In the genomic region with DNA sequence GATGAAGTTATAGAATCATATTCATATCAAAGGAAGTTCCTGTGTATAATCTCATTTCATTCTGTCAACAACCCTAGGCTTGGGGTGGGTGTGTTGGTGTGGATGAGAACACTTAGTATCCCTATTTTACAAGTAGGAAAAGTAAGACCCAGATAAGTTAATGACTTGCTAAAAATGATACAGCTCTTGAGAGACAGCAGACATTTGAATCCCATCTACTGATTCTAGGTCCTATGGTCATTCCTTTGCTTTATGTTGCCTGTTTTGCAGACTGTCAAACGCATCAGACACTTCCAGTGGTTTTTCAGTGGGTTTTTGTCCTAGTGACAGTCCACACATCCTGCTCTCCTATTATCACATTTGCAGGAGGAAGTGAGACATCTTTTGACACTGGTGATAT, we compare ENCODE assay signal across 11 cellular contexts.
DNase-seq lines count a peak whose midpoint lies in the region; ATAC-seq, FAIRE-seq and TF ChIP-seq lines count a peak whose summit lies in the region.
"Had no signal": no experiment of that assay in that cellular context is flagged by ENCODE, and none has a peak within 500 bp of the region (broad histone marks: within the 10 kb centered on the region; RNA-seq: fewer than 3 reads in every experiment).

No MANE protein-coding gene starts in this region.

- POLR2A ChIA-PET in HEK293 (lab: Yijun Ruan, JAX), result interaction anchor here (0.9 to 1.7 kb wide), 3 partner anchors 9 to 15 kb away, joined by 3 to 8 read pairs (median 4); no protein-coding TSS in a partner anchor

- DNase-seq in adrenal gland (no peak), small intestine (no peak), hippocampal formation (lab: John Stamatoyannopoulos, UW) (no peak), cerebellar cortex (ENCODE audit: low spot score) (no peak)
- DNase-seq: activated CD8-positive, alpha-beta memory T cell treated with anti-CD3 and anti-CD28 coated beads, Interleukin-2, amount 10 ng/mL, durations not matched to agents 7 days and 5 days; central memory CD4-positive, alpha-beta T cell; stimulated activated CD4-positive, alpha-beta T cell treated with anti-CD3 and anti-CD28 coated beads, Interleukin-2, amount 100 ng/mL, for 24 hours had no signal

- no peak overlapping the region for H3K27ac Mint-ChIP-seq in stimulated activated memory B cell treated with anti-CD40 and anti-IgM and Interleukin-4, amounts not matched to agents 10 μg/mL and 1 μg/mL and 100 μg/mL, for 72 hours
- H3K27ac Mint-ChIP-seq: activated CD8-positive, alpha-beta memory T cell treated with anti-CD3 and anti-CD28 coated beads, Interleukin-2, amount 10 ng/mL, durations not matched to agents 7 days and 5 days had no signal

- 58 to 81% (median 71%) methylated on average over 1 of the region's 1 CpG for WGBS in adrenal gland, 4 donors
- WGBS in small intestine, 3 donors, result 13 to 43% (median 22%) methylated on average over 1 of the region's 1 CpG

- H3K4me3 Mint-ChIP-seq in stimulated activated memory B cell treated with anti-CD40 and anti-IgM and Interleukin-4, amounts not matched to agents 10 μg/mL and 1 μg/mL and 100 μg/mL, for 72 hours, result no peak overlapping the region

- no peak for FAIRE-seq in small intestine (lab: Jason Lieb, UNC)

- no peak for TF ChIP-seq POLR2A in adrenal gland (IDR thresholded peaks at IDR 0.05)

- 0 out of 2 replicates have a peak overlapping the region, but pooled peaks have one; percentile 24 for H3K27ac ChIP-seq in HEK293 (ENCODE audit: extremely low read depth, low read depth, low read length)
- H3K27ac ChIP-seq in adrenal gland, result peak overlapping the region in 4 of 5 donors; percentile 34 to 82 (median 72)
- H3K27ac ChIP-seq in small intestine (ENCODE audit: low read depth in 1 of 2, low read length in 1 of 2), result peak overlapping the region; percentile 72 to 84

- H3K36me3 Mint-ChIP-seq in stimulated activated memory B cell treated with anti-CD40 and anti-IgM and Interleukin-4, amounts not matched to agents 10 μg/mL and 1 μg/mL and 100 μg/mL, for 72 hours, result no peaks in the 10 kb centered on the region
- H3K36me3 Mint-ChIP-seq: activated CD8-positive, alpha-beta memory T cell treated with anti-CD3 and anti-CD28 coated beads, Interleukin-2, amount 10 ng/mL, durations not matched to agents 7 days and 5 days had no signal

- no peak overlapping the region for H3K4me3 ChIP-seq in HEK293 (ENCODE audit: low read depth, low read length)
- peak overlapping the region in 1 of 4 donors; percentile 52 for H3K4me3 ChIP-seq in adrenal gland
- peak overlapping the region; percentile 29; the same call in 1 of the 2 replicates for H3K4me3 ChIP-seq in iPS-18c (ENCODE audit: insufficient read depth, low read depth, low read length)
- no peak overlapping the region for H3K4me3 ChIP-seq in small intestine (ENCODE audit: low read depth in 1 of 2, low read length in 2 of 2)

- H3K27me3 ChIP-seq in adrenal gland (no peaks in the 10 kb centered on the region), small intestine (ENCODE audit: control insufficient read depth in 2 of 2, insufficient read depth in 2 of 2, low read length in 2 of 2) (no peaks in the 10 kb centered on the region)

- H3K4me1 Mint-ChIP-seq in stimulated activated memory B cell treated with anti-CD40 and anti-IgM and Interleukin-4, amounts not matched to agents 10 μg/mL and 1 μg/mL and 100 μg/mL, for 72 hours, result peaks cover 12% of the 10 kb centered on the region

- TF ChIP-seq CTCF in HEK293 (tag by site-specific recombination; IDR thresholded peaks at IDR 0.05) (no peak), adrenal gland (IDR thresholded peaks at IDR 0.05) (no peak)

- H3K4me1 ChIP-seq in HEK293 (ENCODE audit: control insufficient read depth, insufficient read depth, low read length) (peaks cover 6% of the 10 kb centered on the region), adrenal gland (replicated peaks in 1 of 2) (peaks cover 16 to 34% of the 10 kb centered on the region in 2 donors), small intestine (ENCODE audit: control insufficient read depth in 2 of 2, insufficient read depth in 1 of 2, low read depth in 1 of 2, low read length in 1 of 2) (peaks cover 4 to 7% of the 10 kb centered on the region in 2 donors)

- H3K27me3 Mint-ChIP-seq in stimulated activated memory B cell treated with anti-CD40 and anti-IgM and Interleukin-4, amounts not matched to agents 10 μg/mL and 1 μg/mL and 100 μg/mL, for 72 hours, result peaks cover 37% of the 10 kb centered on the region

- CTCF ChIA-PET in HEK293 (lab: Yijun Ruan, JAX), result interaction anchor here (0.8 kb wide), 2 partner anchors 18 to 42 kb away, joined by 3 to 4 read pairs; no protein-coding TSS in a partner anchor

- intact Hi-C loops in adrenal gland (cut with DNase I), result loop anchor here in 1 of 2 donors (10.0 kb wide), 1 partner anchor 57 kb away; no protein-coding TSS in a partner anchor

- H3K36me3 ChIP-seq in HEK293 (ENCODE audit: control insufficient read depth in 2 of 2, insufficient read depth in 1 of 2, low read length in 2 of 2), result no peaks in the 10 kb centered on the region
- no peaks in the 10 kb centered on the region for H3K36me3 ChIP-seq in adrenal gland (replicated peaks in 1 of 2)
- no peaks in the 10 kb centered on the region for H3K36me3 ChIP-seq in small intestine (ENCODE audit: control insufficient read depth in 2 of 2, insufficient read depth in 2 of 2, low read length in 2 of 2)

- peaks cover 4% of the 10 kb centered on the region for H3K9me3 Mint-ChIP-seq in stimulated activated memory B cell treated with anti-CD40 and anti-IgM and Interleukin-4, amounts not matched to agents 10 μg/mL and 1 μg/mL and 100 μg/mL, for 72 hours

- H3K9me3 ChIP-seq in HEK293 (ENCODE audit: control insufficient read depth, insufficient read depth, low read depth, low read length) (no peaks in the 10 kb centered on the region), adrenal gland (replicated peaks in 1 of 3) (no peaks in the 10 kb centered on the region), iPS-18c (ENCODE audit: control insufficient read depth, insufficient read depth, low read length) (no peaks in the 10 kb centered on the region), small intestine (ENCODE audit: control insufficient read depth, low read depth) (no peaks in the 10 kb centered on the region)

- ATAC-seq in stimulated activated memory B cell treated with anti-CD40 and anti-IgM and Interleukin-4, amounts not matched to agents 10 μg/mL and 1 μg/mL and 100 μg/mL, for 72 hours, result no peak
- no peak for ATAC-seq in HG03175 (IDR thresholded peaks at IDR 0.05; ENCODE audit: unreplicated experiment)
- ATAC-seq: activated CD8-positive, alpha-beta memory T cell treated with anti-CD3 and anti-CD28 coated beads, Interleukin-2, amount 10 ng/mL, durations not matched to agents 7 days and 5 days had no signal

TF ChIP-seq in HEK293, 187 proteins besides CTCF, POLR2A, EP300 and RAD21 (continues in another document):
- no peak for TF ChIP-seq ZNF423 (tag by site-specific recombination; IDR thresholded peaks at IDR 0.05)
- TF ChIP-seq ZNF157 (tag by site-specific recombination; IDR thresholded peaks at IDR 0.05), result no peak
- no peak for TF ChIP-seq GLIS1 (tag by site-specific recombination; IDR thresholded peaks at IDR 0.05)
- no peak for TF ChIP-seq ZNF529 (tag by site-specific recombination; IDR thresholded peaks at IDR 0.05; ENCODE audit: insufficient replicate concordance)
- no peak for TF ChIP-seq OSR2 (tag by site-specific recombination; IDR thresholded peaks at IDR 0.05)
- TF ChIP-seq, protein P1, sequence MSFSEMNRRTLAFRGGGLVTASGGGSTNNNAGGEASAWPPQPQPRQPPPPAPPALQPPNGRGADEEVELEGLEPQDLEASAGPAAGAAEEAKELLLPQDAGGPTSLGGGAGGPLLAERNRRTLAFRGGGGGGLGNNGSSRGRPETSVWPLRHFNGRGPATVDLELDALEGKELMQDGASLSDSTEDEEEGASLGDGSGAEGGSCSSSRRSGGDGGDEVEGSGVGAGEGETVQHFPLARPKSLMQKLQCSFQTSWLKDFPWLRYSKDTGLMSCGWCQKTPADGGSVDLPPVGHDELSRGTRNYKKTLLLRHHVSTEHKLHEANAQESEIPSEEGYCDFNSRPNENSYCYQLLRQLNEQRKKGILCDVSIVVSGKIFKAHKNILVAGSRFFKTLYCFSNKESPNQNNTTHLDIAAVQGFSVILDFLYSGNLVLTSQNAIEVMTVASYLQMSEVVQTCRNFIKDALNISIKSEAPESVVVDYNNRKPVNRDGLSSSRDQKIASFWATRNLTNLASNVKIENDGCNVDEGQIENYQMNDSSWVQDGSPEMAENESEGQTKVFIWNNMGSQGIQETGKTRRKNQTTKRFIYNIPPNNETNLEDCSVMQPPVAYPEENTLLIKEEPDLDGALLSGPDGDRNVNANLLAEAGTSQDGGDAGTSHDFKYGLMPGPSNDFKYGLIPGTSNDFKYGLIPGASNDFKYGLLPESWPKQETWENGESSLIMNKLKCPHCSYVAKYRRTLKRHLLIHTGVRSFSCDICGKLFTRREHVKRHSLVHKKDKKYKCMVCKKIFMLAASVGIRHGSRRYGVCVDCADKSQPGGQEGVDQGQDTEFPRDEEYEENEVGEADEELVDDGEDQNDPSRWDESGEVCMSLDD (tag by site-specific recombination; IDR thresholded peaks at IDR 0.05), result no peak
- TF ChIP-seq HOXC10 (CRISPR knock-in tag; IDR thresholded peaks at IDR 0.05), result no peak
- TF ChIP-seq MZF1 (tag by site-specific recombination; IDR thresholded peaks at IDR 0.05; ENCODE audit: borderline replicate concordance), result no peak
- TF ChIP-seq, protein P2, sequence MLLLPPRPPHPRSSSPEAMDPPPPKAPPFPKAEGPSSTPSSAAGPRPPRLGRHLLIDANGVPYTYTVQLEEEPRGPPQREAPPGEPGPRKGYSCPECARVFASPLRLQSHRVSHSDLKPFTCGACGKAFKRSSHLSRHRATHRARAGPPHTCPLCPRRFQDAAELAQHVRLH (tag by site-specific recombination; IDR thresholded peaks at IDR 0.05), result no peak
- TF ChIP-seq ZNF404 (tag by site-specific recombination; IDR thresholded peaks at IDR 0.05), result no peak
- TF ChIP-seq ZNF175 (tag by site-specific recombination; IDR thresholded peaks at IDR 0.05), result no peak
- TF ChIP-seq ZNF223 (tag by site-specific recombination; IDR thresholded peaks at IDR 0.05), result no peak

Comparison
In these comparisons a context has a peak if more than half of its experiments do, and no peak if none do; other contexts are left out.
1. H3K27ac ChIP-seq: peak in every context shown above with its lines; median percentile 78 in small intestine; 72 in adrenal gland; 24 in HEK293.